In genomic region chr12:78088391-78088832, GRCh38 we compare ENCODE assay signal across 9 cellular contexts.
DNase-seq lines count a peak whose midpoint lies in the region; ATAC-seq and TF ChIP-seq lines count a peak whose summit lies in the region.
"Had no signal": no experiment of that assay in that cellular context is flagged by ENCODE, and none has a peak within 500 bp of the region (broad histone marks: within the 10 kb centered on the region; RNA-seq: fewer than 3 reads in every experiment).

No MANE protein-coding gene starts in this region.

- H3K27me3 ChIP-seq in smooth muscle cell (ENCODE audit: low read depth) = no peaks in the 10 kb centered on the region

- no peaks in the 10 kb centered on the region for H3K36me3 ChIP-seq in smooth muscle cell (ENCODE audit: low read depth)

- peaks cover 6% of the 10 kb centered on the region for H3K4me1 ChIP-seq in smooth muscle cell (ENCODE audit: low read depth)

- ATAC-seq in GM18909 (IDR thresholded peaks at IDR 0.05; ENCODE audit: poor library complexity, unreplicated experiment) (peak; percentile 81), HG03108 (IDR thresholded peaks at IDR 0.05; ENCODE audit: unreplicated experiment) (no peak)
- ATAC-seq: natural killer cell had no signal

- H3K4me3 ChIP-seq in smooth muscle cell = no peak overlapping the region

- no peak overlapping the region for H3K27ac ChIP-seq in smooth muscle cell (ENCODE audit: low read depth)

- H3K9ac ChIP-seq in smooth muscle cell (ENCODE audit: low read depth) = no peak overlapping the region

- H3F3A ChIP-seq in smooth muscle cell (ENCODE audit: low read depth) = no peaks in the 10 kb centered on the region

- no peaks in the 10 kb centered on the region for H3K79me2 ChIP-seq in smooth muscle cell (ENCODE audit: low read depth)

- TF ChIP-seq CTCF in smooth muscle cell (IDR thresholded peaks at IDR 0.05; ENCODE audit: borderline replicate concordance, insufficient read depth, poor library complexity, severe bottlenecking) = no peak

- WGBS in smooth muscle cell (ENCODE audit: low lambda C conversion rate) = 77% methylated on average over 3 of the region's 3 CpGs

- H4K20me1 ChIP-seq in smooth muscle cell (ENCODE audit: low read depth) = no peaks in the 10 kb centered on the region

- H3K4me2 ChIP-seq in smooth muscle cell = peak overlapping the region; percentile 64

- H3K9me3 ChIP-seq in smooth muscle cell (replicated peaks; ENCODE audit: low read depth) = no peaks in the 10 kb centered on the region

- DNase-seq in NCI-H146 treated with DMSO at 0.1 percent for 48 hours (lab: John Stamatoyannopoulos, UW; ENCODE audit: unreplicated experiment) = peak; percentile 38
- DNase-seq in fibroblast of gingiva (ENCODE audit: low read depth) = peak; percentile 7
- DNase-seq in smooth muscle cell (lab: John Stamatoyannopoulos, UW; ENCODE audit: unreplicated experiment) = no peak
- DNase-seq in ureter (ENCODE audit: low spot score) = no peak
- no peak for DNase-seq in stimulated activated CD4-positive, alpha-beta T cell treated with anti-CD3 and anti-CD28 coated beads, Interleukin-4, amount 100 ng/mL, for 24 hours
- DNase-seq in activated effector memory CD4-positive, alpha-beta T cell treated with anti-CD3 and anti-CD28 coated beads, Interleukin-2, amount 50 U/mL, for 16 hours = no peak
- DNase-seq: natural killer cell had no signal

- H2AFZ ChIP-seq in smooth muscle cell (ENCODE audit: low read depth) = no peak overlapping the region

Comparison
In these comparisons a context has a peak if more than half of its experiments do, and no peak if none do; other contexts are left out.
1. DNase-seq: peak in NCI-H146 treated with DMSO at 0.1 percent for 48 hours (single experiment) and fibroblast of gingiva (single experiment); none in smooth muscle cell (single experiment), ureter (single experiment), stimulated activated CD4-positive, alpha-beta T cell treated with anti-CD3 and anti-CD28 coated beads, Interleukin-4, amount 100 ng/mL, for 24 hours (single experiment) and activated effector memory CD4-positive, alpha-beta T cell treated with anti-CD3 and anti-CD28 coated beads, Interleukin-2, amount 50 U/mL, for 16 hours (single experiment).